Comparison of ENCODE assay signal across 22 cellular contexts in genomic region chr22:31094741-31095140, GRCh38. TPM values are rescaled to one million over a fixed set of nuclear protein-coding genes. Genes with fewer than 3 reads are reported as not detected.
"Had no signal": no experiment of that assay in that cellular context is flagged by ENCODE, and none has a peak within 500 bp of the region (broad histone marks: within the 10 kb centered on the region; RNA-seq: fewer than 3 reads in every experiment).

No MANE protein-coding gene starts in this region.

- H3K36me3 ChIP-seq: cardiac muscle cell had no signal

- H3K9me3 ChIP-seq: body of pancreas, neutrophil, pancreas, tibial nerve had no signal

- ATAC-seq: activated T-cell treated with anti-CD3 and anti-CD28 coated beads, Interleukin-2, amount 50 U/mL, for 4 hours; body of pancreas; sciatic nerve; WTC11 had no signal

- H3K4me3 ChIP-seq: body of pancreas, cardiac muscle cell, hepatocyte, pancreas, tibial nerve had no signal

- FAIRE-seq: pancreas, urothelium cell line had no signal

- H3K4me1 ChIP-seq: pancreas had no signal

- H3K27me3 ChIP-seq: body of pancreas, cardiac muscle cell, hepatocyte, neutrophil, pancreas, tibial nerve had no signal

- DNase-seq: activated CD8-positive, alpha-beta memory T cell treated with anti-CD3 and anti-CD28 coated beads, Interleukin-2, amount 50 U/mL, for 48 hours; activated naive CD4-positive, alpha-beta T cell treated with Interleukin-2 at 50 U/mL for 16 hours; activated T-cell treated with anti-CD3 and anti-CD28 coated beads, Interleukin-2, amount 50 U/mL, for 4 hours; effector CD4-positive, alpha-beta T cell; immature natural killer cell; stimulated activated CD4-positive, alpha-beta T cell treated with anti-CD3 and anti-CD28 coated beads, Interleukin-2, amount 100 ng/mL, for 48 hours; stimulated activated naive CD4-positive, alpha-beta T cell; T-helper 9 cell had no signal

- H3K27ac ChIP-seq: cardiac muscle cell, hepatocyte, neutrophil, pancreas had no signal

RNA-seq across cellular contexts. Expression of gene INPP5J, which starts 28.0 kb away (rescaled TPM):
- total RNA-seq: subcutaneous adipose tissue; T-helper 1 cell treated with Interleukin-12 subunit alpha and Interleukin-12 subunit beta and Interleukin-4 antibody, amounts not matched to agents 30 ng/mL and 1 ng/mL, for 36 hours had no signal
- polyA plus RNA-seq: immature natural killer cell had no signal

RNA-seq across cellular contexts. Expression of gene PLA2G3, which starts 45.6 kb away (rescaled TPM):
- total RNA-seq: activated CD8-positive, alpha-beta memory T cell treated with anti-CD3 and anti-CD28 coated beads for 36 hours; activated T-cell treated with anti-CD3 and anti-CD28 coated beads, Interleukin-2, amount 50 U/mL, for 4 hours; activated T-helper 2 cell treated with anti-CD3 and anti-CD28 coated beads, Interferon-gamma antibody, Interleukin-2, Interleukin-4, amounts not matched to agents 10 μg/mL and 5 μg/mL and 100 μg/mL, durations not matched to agents 14 hours and 24 hours and 36 hours; body of pancreas; liver; pancreas; sciatic nerve; subcutaneous adipose tissue; T-helper 1 cell treated with Interleukin-12 subunit alpha and Interleukin-12 subunit beta and Interleukin-4 antibody, amounts not matched to agents 30 ng/mL and 1 ng/mL, for 36 hours; tibial nerve had no signal
- polyA plus RNA-seq: immature natural killer cell, liver had no signal
